21 cellular contexts compared by ENCODE assay signal in the genomic region with DNA sequence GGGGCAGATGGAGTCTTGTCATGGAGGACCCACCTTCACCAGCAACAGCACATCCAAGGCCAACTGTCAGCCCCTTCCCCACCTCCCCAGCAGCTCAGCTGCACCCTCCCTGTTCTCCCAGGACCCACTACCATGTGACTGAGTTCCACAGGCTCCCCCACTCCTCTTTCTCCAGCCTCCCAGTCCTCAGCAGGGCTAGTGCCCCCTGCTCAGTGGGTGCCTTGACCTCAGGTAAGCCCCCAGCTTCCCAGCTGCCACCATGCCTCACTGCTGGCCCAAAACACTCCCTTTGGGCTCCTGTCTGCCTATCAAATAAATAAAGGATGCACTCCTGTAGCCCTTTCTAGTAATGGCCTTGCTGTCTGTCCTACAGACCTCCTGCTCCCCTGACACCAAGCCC.
DNase-seq lines count a peak whose midpoint lies in the region; ATAC-seq, FAIRE-seq and TF ChIP-seq lines count a peak whose summit lies in the region.
"Had no signal": no experiment of that assay in that cellular context is flagged by ENCODE, and none has a peak within 500 bp of the region (broad histone marks: within the 10 kb centered on the region; RNA-seq: fewer than 3 reads in every experiment).

No MANE protein-coding gene starts in this region.

- peak overlapping the region; percentile 30 for H3K27ac Mint-ChIP-seq in activated naive CD8-positive, alpha-beta T cell treated with anti-CD3 and anti-CD28 coated beads, Interleukin-2, amount 10 ng/mL, durations not matched to agents 7 days and 5 days
- no peak overlapping the region for H3K27ac Mint-ChIP-seq in activated naive CD8-positive, alpha-beta T cell treated with anti-CD3 and anti-CD28 coated beads for 36 hours
- H3K27ac Mint-ChIP-seq: CD4-positive, alpha-beta T cell; HFFc6 had no signal

- TF ChIP-seq CTCF in coronary artery (IDR thresholded peaks at IDR 0.05), result no peak
- TF ChIP-seq CTCF in kidney (IDR thresholded peaks at IDR 0.05; ENCODE audit: borderline replicate concordance, extremely low read depth, insufficient read depth), result no peak
- TF ChIP-seq CTCF in upper lobe of right lung (IDR thresholded peaks at IDR 0.05), result no peak

- H3K36me3 ChIP-seq in kidney (ENCODE audit: control insufficient read depth in 1 of 2, insufficient read depth in 2 of 2, low read length in 2 of 2), result no peaks in the 10 kb centered on the region
- H3K36me3 ChIP-seq in upper lobe of right lung, result no peaks in the 10 kb centered on the region

- H3K9ac ChIP-seq in kidney (ENCODE audit: low read length in 2 of 2), result no peak overlapping the region
- H3K9ac ChIP-seq: GM23248 had no signal

- POLR2A ChIA-PET in activated naive CD8-positive, alpha-beta T cell treated with anti-CD3 and anti-CD28 coated beads, Interleukin-2, amount 10 ng/mL, durations not matched to agents 7 days and 5 days (lab: Charles Lee), result no interaction called here

- H3K9me3 Mint-ChIP-seq in activated naive CD8-positive, alpha-beta T cell treated with anti-CD3 and anti-CD28 coated beads, Interleukin-2, amount 10 ng/mL, durations not matched to agents 7 days and 5 days, result peaks cover 14% of the 10 kb centered on the region
- peaks cover 17% of the 10 kb centered on the region for H3K9me3 Mint-ChIP-seq in activated naive CD8-positive, alpha-beta T cell treated with anti-CD3 and anti-CD28 coated beads for 36 hours

- peaks cover 6% of the 10 kb centered on the region for H3K36me3 Mint-ChIP-seq in activated naive CD8-positive, alpha-beta T cell treated with anti-CD3 and anti-CD28 coated beads, Interleukin-2, amount 10 ng/mL, durations not matched to agents 7 days and 5 days
- H3K36me3 Mint-ChIP-seq in activated naive CD8-positive, alpha-beta T cell treated with anti-CD3 and anti-CD28 coated beads for 36 hours, result peaks cover 12% of the 10 kb centered on the region

- H3K4me3 ChIP-seq in coronary artery, result no peak overlapping the region
- no peak overlapping the region for H3K4me3 ChIP-seq in kidney (ENCODE audit: low read length in 2 of 2)
- H3K4me3 ChIP-seq in upper lobe of right lung, result no peak overlapping the region
- H3K4me3 ChIP-seq: GM23248 had no signal

- H3K4me1 ChIP-seq in kidney (ENCODE audit: control insufficient read depth in 1 of 2, insufficient read depth in 1 of 2, low read depth in 1 of 2, low read length in 2 of 2) (no peaks in the 10 kb centered on the region), upper lobe of right lung (no peaks in the 10 kb centered on the region)

- intact Hi-C loops in kidney (cut with DNase I) (no loop called here), upper lobe of right lung (cut with DNase I) (no loop called here)

- H3K27me3 Mint-ChIP-seq in activated naive CD8-positive, alpha-beta T cell treated with anti-CD3 and anti-CD28 coated beads, Interleukin-2, amount 10 ng/mL, durations not matched to agents 7 days and 5 days, result peaks cover 3% of the 10 kb centered on the region
- H3K27me3 Mint-ChIP-seq in activated naive CD8-positive, alpha-beta T cell treated with anti-CD3 and anti-CD28 coated beads for 36 hours, result no peaks in the 10 kb centered on the region
- H3K27me3 Mint-ChIP-seq: CD4-positive, alpha-beta T cell had no signal

- no peak for DNase-seq in activated naive CD8-positive, alpha-beta T cell treated with anti-CD3 and anti-CD28 coated beads, Interleukin-2, amount 10 ng/mL, durations not matched to agents 7 days and 5 days
- no peak for DNase-seq in activated naive CD8-positive, alpha-beta T cell treated with anti-CD3 and anti-CD28 coated beads for 36 hours
- DNase-seq in coronary artery (ENCODE audit: low spot score) (peak; percentile 62), kidney (peak; percentile 38), GM03348 (ENCODE audit: low spot score) (no peak), upper lobe of right lung (no peak), HTR-8/SVneo (ENCODE audit: insufficient read length, low spot score) (no peak)
- DNase-seq: ACHN; AML-193; CD4-positive, alpha-beta T cell; DMS79 treated with DMSO at 0.1 percent for 48 hours; GF-D8; GM23248; HFFc6; KBM-7 had no signal

- FAIRE-seq in kidney (lab: Jason Lieb, UNC), result no peak
- no peak for FAIRE-seq in HTR-8/SVneo (lab: Jason Lieb, UNC)
- FAIRE-seq: A204.1, GM12891, HepG2 had no signal

- H3K27ac ChIP-seq in coronary artery (no peak overlapping the region), kidney (ENCODE audit: low read depth in 2 of 2, low read length in 2 of 2) (no peak overlapping the region), upper lobe of right lung (no peak overlapping the region)
- H3K27ac ChIP-seq: C4-2B, GM23248 had no signal

- H3K27me3 ChIP-seq in upper lobe of right lung, result no peaks in the 10 kb centered on the region

- ATAC-seq in activated naive CD8-positive, alpha-beta T cell treated with anti-CD3 and anti-CD28 coated beads, Interleukin-2, amount 10 ng/mL, durations not matched to agents 7 days and 5 days (ENCODE audit: low read depth), result no peak
- ATAC-seq in upper lobe of right lung, result no peak
- ATAC-seq: HCT116 had no signal

- peaks cover 0 to 5% of the 10 kb centered on the region in 2 donors for H3K9me3 ChIP-seq in kidney (ENCODE audit: control insufficient read depth in 1 of 2, low read length in 2 of 2)
- peaks cover 10% of the 10 kb centered on the region for H3K9me3 ChIP-seq in upper lobe of right lung

- no peak overlapping the region for H3K4me3 Mint-ChIP-seq in activated naive CD8-positive, alpha-beta T cell treated with anti-CD3 and anti-CD28 coated beads, Interleukin-2, amount 10 ng/mL, durations not matched to agents 7 days and 5 days
- no peak overlapping the region for H3K4me3 Mint-ChIP-seq in activated naive CD8-positive, alpha-beta T cell treated with anti-CD3 and anti-CD28 coated beads for 36 hours
- H3K4me3 Mint-ChIP-seq: CD4-positive, alpha-beta T cell; HFFc6; IgD-negative memory B cell had no signal

- H3K4me1 Mint-ChIP-seq in activated naive CD8-positive, alpha-beta T cell treated with anti-CD3 and anti-CD28 coated beads, Interleukin-2, amount 10 ng/mL, durations not matched to agents 7 days and 5 days, result peaks cover 9% of the 10 kb centered on the region
- peaks cover 7% of the 10 kb centered on the region for H3K4me1 Mint-ChIP-seq in activated naive CD8-positive, alpha-beta T cell treated with anti-CD3 and anti-CD28 coated beads for 36 hours

Comparison
In these comparisons a context has a peak if more than half of its experiments do, and no peak if none do; other contexts are left out.
1. DNase-seq: peak in coronary artery (single experiment) and kidney (single experiment); none in activated naive CD8-positive, alpha-beta T cell treated with anti-CD3 and anti-CD28 coated beads, Interleukin-2, amount 10 ng/mL, durations not matched to agents 7 days and 5 days (single experiment), activated naive CD8-positive, alpha-beta T cell treated with anti-CD3 and anti-CD28 coated beads for 36 hours (single experiment), GM03348 (single experiment), upper lobe of right lung (single experiment) and HTR-8/SVneo (single experiment).